ENCODE assay signal across 8 cellular contexts in genomic region chr12:70576341-70577282, GRCh38.
DNase-seq lines count a peak whose midpoint lies in the region; ATAC-seq, FAIRE-seq and TF ChIP-seq lines count a peak whose summit lies in the region.

No MANE protein-coding gene starts in this region.

- no peak for ATAC-seq in GM21528 (IDR thresholded peaks at IDR 0.05; ENCODE audit: low FRiP score, unreplicated experiment)

- WGBS in tibial nerve, 2 donors, result 55 to 57% methylated on average over 19 of the region's 19 CpGs

- H3K4me1 ChIP-seq in tibial nerve, result peaks cover 0 to 14% (median 0%) of the 10 kb centered on the region in 4 donors

- H3K27ac ChIP-seq in tibial nerve, result peak overlapping the region; percentile 1 to 84 (median 52)

- H3K27me3 ChIP-seq in bronchial epithelial cell (ENCODE audit: control insufficient read depth, insufficient read depth, low read length), result no peaks in the 10 kb centered on the region
- H3K27me3 ChIP-seq in kidney epithelial cell (ENCODE audit: control insufficient read depth, insufficient read depth, low read length), result no peaks in the 10 kb centered on the region
- H3K27me3 ChIP-seq in tibial nerve, result no peaks in the 10 kb centered on the region

- TF ChIP-seq CTCF in bronchial epithelial cell (IDR thresholded peaks at IDR 0.05; ENCODE audit: insufficient read depth, low read length, severe bottlenecking) (peak; percentile 73), kidney epithelial cell (IDR thresholded peaks at IDR 0.05; ENCODE audit: insufficient read depth, low read length, poor library complexity, severe bottlenecking) (peak; percentile 74), tibial nerve (IDR thresholded peaks at IDR 0.05) (peak; percentile 61 to 87 (median 76))

- H3K9me3 ChIP-seq in tibial nerve, result no peaks in the 10 kb centered on the region

- TF ChIP-seq POLR2A in tibial nerve (IDR thresholded peaks at IDR 0.05), result no peak

- H3K36me3 ChIP-seq in bronchial epithelial cell (ENCODE audit: control insufficient read depth, insufficient read depth, low read length) (no peaks in the 10 kb centered on the region), kidney epithelial cell (ENCODE audit: control insufficient read depth, insufficient read depth, low read length) (no peaks in the 10 kb centered on the region), tibial nerve (no peaks in the 10 kb centered on the region)

- no peak overlapping the region for H3K4me3 ChIP-seq in bronchial epithelial cell (ENCODE audit: low read depth, low read length)
- H3K4me3 ChIP-seq in kidney epithelial cell (ENCODE audit: low read depth, low read length), result no peak overlapping the region
- H3K4me3 ChIP-seq in tibial nerve, result no peak overlapping the region

- peak; percentile 73 for DNase-seq in AG08395 (ENCODE audit: low spot score)
- peak; percentile 4 for DNase-seq in GM18507 (ENCODE audit: extremely low spot score, insufficient read length, low read depth)
- peak; percentile 13 for DNase-seq in HPDE6-E6E7 (ENCODE audit: extremely low spot score)
- DNase-seq in NCI-H748 (lab: John Stamatoyannopoulos, UW; ENCODE audit: unreplicated experiment), result peak; percentile 87
- peak; percentile 72 for DNase-seq in bronchial epithelial cell (ENCODE audit: low read depth)
- peak; percentile 44 for DNase-seq in kidney epithelial cell (ENCODE audit: low read depth)
- no peak for DNase-seq in tibial nerve (ENCODE audit: low spot score in 2 of 2)

- TF ChIP-seq EP300 in tibial nerve (IDR thresholded peaks at IDR 0.05), result no peak

- FAIRE-seq in GM18507 (lab: Jason Lieb, UNC) (peak; percentile 84), bronchial epithelial cell (lab: Jason Lieb, UNC) (no peak)

Comparison
In these comparisons a context has a peak if more than half of its experiments do, and no peak if none do; other contexts are left out.
1. DNase-seq: peak in AG08395 (single experiment), GM18507 (single experiment), HPDE6-E6E7 (single experiment), NCI-H748 (single experiment), bronchial epithelial cell (single experiment) and kidney epithelial cell (single experiment); none in tibial nerve (0 of 2).
2. Peak in every context shown above with its lines, with median percentiles within 50 percentile points of each other: CTCF ChIP-seq.